ENCODE assay signal across 9 cellular contexts in the genomic region with DNA sequence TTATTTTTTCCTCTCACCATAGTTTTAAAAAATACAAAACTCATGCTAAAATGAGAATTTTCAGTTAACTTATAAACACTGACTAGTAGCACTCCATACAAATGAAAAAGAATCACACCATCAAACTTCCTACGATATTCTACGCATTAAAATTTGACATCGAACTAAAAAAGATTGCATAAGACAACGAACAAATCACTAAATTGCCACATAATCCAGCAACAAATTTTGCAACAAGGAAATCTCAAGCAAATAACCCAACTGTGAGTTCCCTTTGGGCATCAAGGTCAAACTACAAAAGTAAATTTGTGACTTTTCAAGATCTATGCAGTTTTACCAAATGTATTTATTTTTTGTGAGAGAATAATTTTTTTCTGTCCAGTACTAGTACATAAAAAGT. TPM values are rescaled to one million over a fixed set of nuclear protein-coding genes. Genes with fewer than 3 reads are reported as not detected.
DNase-seq lines count a peak whose midpoint lies in the region; ATAC-seq and TF ChIP-seq lines count a peak whose summit lies in the region.
"Had no signal": no experiment of that assay in that cellular context is flagged by ENCODE, and none has a peak within 500 bp of the region (broad histone marks: within the 10 kb centered on the region; RNA-seq: fewer than 3 reads in every experiment).

No MANE protein-coding gene starts in this region.

- H3K79me2 ChIP-seq in DND-41 (ENCODE audit: insufficient read depth, low read length): peaks cover 63% of the 10 kb centered on the region

- no peak for ATAC-seq in DND-41 (ENCODE audit: insufficient read depth, low read depth)
- ATAC-seq in aorta (ENCODE audit: low FRiP score): no peak

- H3K9ac ChIP-seq in DND-41 (ENCODE audit: low read depth, low read length) (peak overlapping the region; percentile 99), NT2/D1 (ENCODE audit: insufficient read length, low read depth) (peak overlapping the region; percentile 59), endocrine pancreas (ENCODE audit: control insufficient read depth, insufficient read depth, low read length) (no peak overlapping the region)

- H3K27ac ChIP-seq in DND-41 (ENCODE audit: low read length) (no peak overlapping the region; the same call in 1 of the 2 replicates), ovary (no peak overlapping the region), aorta (ENCODE audit: low read depth in 1 of 2, low read length in 2 of 2) (no peak overlapping the region)

- TF ChIP-seq CTCF in DND-41 (IDR thresholded peaks at IDR 0.05; ENCODE audit: borderline replicate concordance, extremely low read depth, low read length, poor library complexity, severe bottlenecking) (no peak), ovary (IDR thresholded peaks at IDR 0.05) (no peak), GM20000 (IDR thresholded peaks at IDR 0.05; ENCODE audit: extremely low read depth, missing control alignments) (no peak)

- DNase-seq in DND-41 (no peak), NT2/D1 (ENCODE audit: low read depth, low spot score) (no peak), ovary (no peak), LoVo (ENCODE audit: low spot score) (no peak), NCI-H1436 treated with DMSO at 0.1 percent for 48 hours (lab: John Stamatoyannopoulos, UW) (no peak), GM20000 (ENCODE audit: low spot score) (no peak), aorta (no peak)
- DNase-seq: NCI-H446 had no signal

- no peaks in the 10 kb centered on the region for H3K27me3 ChIP-seq in DND-41 (ENCODE audit: insufficient read depth, low read length, poor library complexity)
- H3K27me3 ChIP-seq in NT2/D1 (ENCODE audit: insufficient read depth, insufficient read length): no peaks in the 10 kb centered on the region
- no peaks in the 10 kb centered on the region for H3K27me3 ChIP-seq in endocrine pancreas (ENCODE audit: control insufficient read depth, insufficient read depth, low read length)
- no peaks in the 10 kb centered on the region for H3K27me3 ChIP-seq in ovary
- no peaks in the 10 kb centered on the region for H3K27me3 ChIP-seq in aorta (ENCODE audit: control insufficient read depth in 1 of 2, insufficient read depth in 2 of 2, low read length in 1 of 2)

- H4K20me1 ChIP-seq in DND-41 (ENCODE audit: insufficient read depth, low read length): peaks cover 34% of the 10 kb centered on the region

- H3K36me3 ChIP-seq in DND-41 (ENCODE audit: insufficient read depth, low read length) (peaks cover 8% of the 10 kb centered on the region), NT2/D1 (ENCODE audit: insufficient read depth, insufficient read length, low read length) (peaks cover 3% of the 10 kb centered on the region), endocrine pancreas (ENCODE audit: control insufficient read depth, insufficient read depth, low read length) (no peaks in the 10 kb centered on the region), ovary (no peaks in the 10 kb centered on the region), aorta (ENCODE audit: control insufficient read depth in 1 of 2, insufficient read depth in 2 of 2, low read length in 1 of 2) (no peaks in the 10 kb centered on the region)

- H3K4me1 ChIP-seq in DND-41 (ENCODE audit: insufficient read depth, low read length) (peaks cover 41% of the 10 kb centered on the region), NT2/D1 (ENCODE audit: insufficient read depth, insufficient read length) (no peaks in the 10 kb centered on the region), endocrine pancreas (ENCODE audit: control insufficient read depth, insufficient read depth, low read length) (peaks cover 7% of the 10 kb centered on the region), ovary (ENCODE audit: insufficient read depth) (peaks cover 1% of the 10 kb centered on the region), aorta (ENCODE audit: control insufficient read depth in 1 of 2, insufficient read depth in 2 of 2, low read length in 2 of 2) (peaks cover 3% of the 10 kb centered on the region in 2 donors)

- H3K9me3 ChIP-seq in DND-41 (ENCODE audit: insufficient read depth, low read length, severe bottlenecking) (no peaks in the 10 kb centered on the region), NT2/D1 (ENCODE audit: insufficient read depth, low read length) (no peaks in the 10 kb centered on the region), endocrine pancreas (ENCODE audit: control insufficient read depth, low read length) (no peaks in the 10 kb centered on the region), ovary (no peaks in the 10 kb centered on the region), aorta (ENCODE audit: control insufficient read depth, low read length) (no peaks in the 10 kb centered on the region)

- no peak overlapping the region for H2AFZ ChIP-seq in DND-41 (ENCODE audit: low read depth, low read length)

- no peak for TF ChIP-seq EP300 in ovary (IDR thresholded peaks at IDR 0.05)

- 52 to 64% (median 62%) methylated on average over 4 of the region's 4 CpGs for WGBS in ovary, 3 donors
- WGBS in aorta, 2 donors: 68% methylated on average over 4 of the region's 4 CpGs

- no peak for TF ChIP-seq POLR2A in ovary (IDR thresholded peaks at IDR 0.05)

- H3K4me3 ChIP-seq in DND-41 (ENCODE audit: low read depth in 1 of 2, low read length in 2 of 2) (peak overlapping the region; percentile 61 to 82; a peak in 3 of 4 replicates), NT2/D1 (ENCODE audit: insufficient read length, low read depth) (peak overlapping the region; percentile 87), endocrine pancreas (ENCODE audit: control insufficient read depth, insufficient read depth, low read length) (peak overlapping the region; percentile 91), ovary (peak overlapping the region; percentile 68), aorta (ENCODE audit: low read length in 2 of 2) (peak overlapping the region in 1 of 2 donors; percentile 16)

- peak overlapping the region; percentile 74 for H3K4me2 ChIP-seq in DND-41 (ENCODE audit: insufficient read depth, low read length)

- intact Hi-C loops in ovary (cut with DNase I) (no loop called here), aorta (cut with DNase I) (no loop called here)

RNA-seq across cellular contexts. Expression of a gene that starts 1.5 kb away (rescaled TPM):
- total RNA-seq in ovary (10 to 100 TPM; 41.6 to 78.4 (median 60.4) TPM), aorta (10 to 100 TPM; 67.6 to 79.3 TPM)
- polyA plus RNA-seq in ovary (10 to 100 TPM in 1 of 2 donors, 1 to 10 TPM in 1; 7.2 to 11.5 TPM), aorta (10 to 100 TPM in 1 of 2 donors, 1 to 10 TPM in 1; 6.6 to 13.5 TPM)

RNA-seq across cellular contexts. Expression of a gene that starts 32.0 kb away (rescaled TPM):
- 1 to 10 TPM in 1 of 7 donors, under 1 TPM in 1, not detected in 5; 0.51 to 1.1 TPM for total RNA-seq in ovary
- not detected for polyA plus RNA-seq in ovary
- under 1 TPM in 1 of 2 donors, not detected in 1; 0.58 TPM for total RNA-seq in aorta
- polyA plus RNA-seq in aorta: under 1 TPM; 0.26 to 0.50 TPM
